Comparison of ENCODE assay signal across 35 cellular contexts in the genomic region with DNA sequence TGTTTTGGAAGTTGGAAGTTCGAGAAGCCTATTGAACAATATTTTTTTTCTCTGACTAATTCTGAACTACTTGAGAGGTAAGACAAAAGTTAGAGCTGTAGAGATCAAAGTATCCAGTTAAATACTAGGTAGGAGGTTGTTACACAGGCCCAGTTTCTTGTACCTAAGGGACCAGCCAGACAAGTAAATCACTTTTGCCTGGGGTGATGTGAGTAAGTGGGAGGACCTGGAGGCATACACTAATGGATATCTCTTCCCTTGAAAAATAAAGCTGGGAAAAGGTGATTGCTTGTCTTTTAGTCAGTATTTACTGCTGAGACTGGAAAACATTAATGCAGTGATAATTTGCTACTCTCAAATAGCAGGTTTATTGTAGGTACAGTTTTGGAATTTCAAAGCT.
"Had no signal": no experiment of that assay in that cellular context is flagged by ENCODE, and none has a peak within 500 bp of the region (broad histone marks: within the 10 kb centered on the region; RNA-seq: fewer than 3 reads in every experiment).

No MANE protein-coding gene starts in this region.

- H3K36me3 Mint-ChIP-seq: activated CD4-positive, alpha-beta memory T cell treated with anti-CD3 and anti-CD28 coated beads for 36 hours; activated naive CD4-positive, alpha-beta T cell treated with anti-CD3 and anti-CD28 coated beads, Interleukin-2, amount 10 ng/mL, durations not matched to agents 7 days and 5 days; activated naive CD8-positive, alpha-beta T cell; T-cell had no signal

- H3K4me3 ChIP-seq: Peyer's patch, SJSA1 had no signal

- H3K9me3 Mint-ChIP-seq: activated B cell treated with CpG ODN at 0.5 μM for 24 hours; activated CD4-positive, alpha-beta memory T cell treated with anti-CD3 and anti-CD28 coated beads for 36 hours; activated naive CD4-positive, alpha-beta T cell treated with anti-CD3 and anti-CD28 coated beads, Interleukin-2, amount 10 ng/mL, durations not matched to agents 7 days and 5 days; activated naive CD8-positive, alpha-beta T cell treated with anti-CD3 and anti-CD28 coated beads, Interleukin-2, amount 50 U/mL, for 24 hours; activated T-cell treated with anti-CD3 and anti-CD28 coated beads, Interleukin-2, amount 50 U/mL, for 4 hours; activated T-helper 1 cell treated with anti-CD3 and anti-CD28 coated beads, Interleukin-12 subunit alpha, Interleukin-12 subunit beta, Interleukin-2, Interleukin-4 antibody, amounts not matched to agents 30 ng/mL and 10 ng/mL and 1 ng/mL, durations not matched to agents 14 hours and 24 hours and 36 hours; T-cell had no signal

- H3K9me3 ChIP-seq: Peyer's patch, SJSA1, SK-N-SH had no signal

- H3K27me3 ChIP-seq: Peyer's patch, SJSA1 had no signal

- DNase-seq: activated B cell treated with CpG ODN at 0.5 μM for 24 hours; activated CD4-positive, alpha-beta memory T cell treated with anti-CD3 and anti-CD28 coated beads for 36 hours; activated CD4-positive, alpha-beta T cell treated with anti-CD3 and anti-CD28 coated beads for 4 hours; activated CD4-positive, alpha-beta T cell treated with anti-CD3 and anti-CD28 coated beads, Interleukin-2, amount 50 U/mL, for 1 hour; activated CD4-positive, CD25-positive, alpha-beta regulatory T cell treated with anti-CD3 and anti-CD28 coated beads, Interleukin-2, amount 50 U/mL, for 72 hours; activated CD8-positive, alpha-beta memory T cell treated with anti-CD3 and anti-CD28 coated beads, Interleukin-2, amount 50 U/mL, for 4 hours; activated gamma-delta T cell treated with Interleukin-2 at 50 U/mL for 16 hours; activated naive CD4-positive, alpha-beta T cell treated with anti-CD3 and anti-CD28 coated beads, Interleukin-2, amount 10 ng/mL, durations not matched to agents 7 days and 5 days; activated naive CD8-positive, alpha-beta T cell treated with anti-CD3 and anti-CD28 coated beads, Interleukin-2, amount 50 U/mL, for 24 hours; activated T-cell treated with anti-CD3 and anti-CD28 coated beads for 4 hours; activated T-cell treated with anti-CD3 and anti-CD28 coated beads, Interleukin-2, amount 50 U/mL, for 4 hours; anterior cingulate cortex; central memory CD4-positive, alpha-beta T cell; NCI-H1092 treated with DMSO at 0.1 percent for 48 hours; NCI-H1417; NCI-H146; NCI-H187 treated with DMSO at 0.1 percent for 48 hours; NCI-H2081; NCI-H2171 treated with DMSO at 0.1 percent for 48 hours; NCI-H2227 treated with DMSO at 0.1 percent for 48 hours; NCI-H446; NCI-H510A treated with DMSO at 0.1 percent for 48 hours; Peyer's patch; RPMI8226; SHP77 treated with DMSO at 0.1 percent for 48 hours; SK-N-SH; T-cell; T-helper 17 cell; T-helper 9 cell had no signal

- H3K4me3 Mint-ChIP-seq: activated B cell treated with CpG ODN at 0.5 μM for 24 hours; activated CD4-positive, alpha-beta memory T cell treated with anti-CD3 and anti-CD28 coated beads for 36 hours; activated naive CD4-positive, alpha-beta T cell treated with anti-CD3 and anti-CD28 coated beads, Interleukin-2, amount 10 ng/mL, durations not matched to agents 7 days and 5 days; activated naive CD8-positive, alpha-beta T cell; activated naive CD8-positive, alpha-beta T cell treated with anti-CD3 and anti-CD28 coated beads, Interleukin-2, amount 50 U/mL, for 24 hours; activated T-cell treated with anti-CD3 and anti-CD28 coated beads, Interleukin-2, amount 50 U/mL, for 4 hours; activated T-helper 1 cell treated with anti-CD3 and anti-CD28 coated beads, Interleukin-12 subunit alpha, Interleukin-12 subunit beta, Interleukin-2, Interleukin-4 antibody, amounts not matched to agents 30 ng/mL and 10 ng/mL and 1 ng/mL, durations not matched to agents 14 hours and 24 hours and 36 hours; brain; T-cell; T-helper 17 cell had no signal

- FAIRE-seq: bronchial epithelial cell had no signal

- H3K36me3 ChIP-seq: Peyer's patch, SJSA1 had no signal

- H3K4me1 ChIP-seq: Peyer's patch, SJSA1 had no signal

- ATAC-seq: activated naive CD8-positive, alpha-beta T cell treated with anti-CD3 and anti-CD28 coated beads, Interleukin-2, amount 50 U/mL, for 24 hours; activated T-cell treated with anti-CD3 and anti-CD28 coated beads, Interleukin-2, amount 50 U/mL, for 4 hours; T-cell; T-helper 17 cell had no signal

- H3K27ac ChIP-seq: Peyer's patch, SJSA1, VCaP had no signal

- H3K4me1 Mint-ChIP-seq: activated B cell treated with CpG ODN at 0.5 μM for 24 hours; activated naive CD4-positive, alpha-beta T cell treated with anti-CD3 and anti-CD28 coated beads, Interleukin-2, amount 10 ng/mL, durations not matched to agents 7 days and 5 days; activated naive CD8-positive, alpha-beta T cell treated with anti-CD3 and anti-CD28 coated beads, Interleukin-2, amount 50 U/mL, for 24 hours; T-cell; T-helper 17 cell had no signal

- H3K9ac ChIP-seq: SK-N-SH had no signal

- H3K27ac Mint-ChIP-seq: activated B cell treated with CpG ODN at 0.5 μM for 24 hours; activated CD4-positive, alpha-beta memory T cell treated with anti-CD3 and anti-CD28 coated beads for 36 hours; activated naive CD4-positive, alpha-beta T cell treated with anti-CD3 and anti-CD28 coated beads, Interleukin-2, amount 10 ng/mL, durations not matched to agents 7 days and 5 days; activated naive CD8-positive, alpha-beta T cell; activated naive CD8-positive, alpha-beta T cell treated with anti-CD3 and anti-CD28 coated beads, Interleukin-2, amount 50 U/mL, for 24 hours; activated T-helper 1 cell treated with anti-CD3 and anti-CD28 coated beads, Interleukin-12 subunit alpha, Interleukin-12 subunit beta, Interleukin-2, Interleukin-4 antibody, amounts not matched to agents 30 ng/mL and 10 ng/mL and 1 ng/mL, durations not matched to agents 14 hours and 24 hours and 36 hours; T-cell; T-helper 17 cell had no signal

- H3K27me3 Mint-ChIP-seq: activated B cell treated with CpG ODN at 0.5 μM for 24 hours; activated CD4-positive, alpha-beta memory T cell treated with anti-CD3 and anti-CD28 coated beads for 36 hours; activated naive CD4-positive, alpha-beta T cell treated with anti-CD3 and anti-CD28 coated beads, Interleukin-2, amount 10 ng/mL, durations not matched to agents 7 days and 5 days; activated naive CD8-positive, alpha-beta T cell; activated naive CD8-positive, alpha-beta T cell treated with anti-CD3 and anti-CD28 coated beads, Interleukin-2, amount 50 U/mL, for 24 hours; brain; T-cell; T-helper 17 cell had no signal

- H3K4me2 ChIP-seq: SK-N-SH had no signal
